In the genomic region with DNA sequence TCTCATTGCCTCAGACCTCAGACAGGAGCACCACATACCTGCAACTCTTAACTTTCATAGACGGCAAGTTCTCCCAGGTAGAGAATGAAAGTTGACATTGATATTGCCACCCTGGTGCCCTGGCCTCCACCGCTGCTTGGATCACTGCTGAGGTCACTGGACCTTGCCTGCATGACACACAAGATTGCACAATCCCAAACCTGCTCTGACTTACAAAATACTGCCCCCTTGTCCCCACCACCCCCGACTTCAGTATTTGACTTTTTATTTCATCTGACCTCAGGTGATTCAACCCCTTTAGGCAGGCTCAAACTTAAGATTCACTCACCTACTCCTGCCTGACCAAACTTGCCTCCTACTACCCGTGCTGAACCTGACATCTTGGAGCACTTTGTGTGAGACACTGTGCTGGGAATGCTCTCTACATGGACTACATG, we compare ENCODE assay signal across 18 cellular contexts. TPM values are rescaled to one million over a fixed set of nuclear protein-coding genes. Genes with fewer than 3 reads are reported as not detected.
DNase-seq lines count a peak whose midpoint lies in the region; ATAC-seq, FAIRE-seq and TF ChIP-seq lines count a peak whose summit lies in the region.
"Had no signal": no experiment of that assay in that cellular context is flagged by ENCODE, and none has a peak within 500 bp of the region (broad histone marks: within the 10 kb centered on the region; RNA-seq: fewer than 3 reads in every experiment).

No MANE protein-coding gene starts in this region.

- H3K4me2 ChIP-seq in GM23248 (ENCODE audit: unreplicated experiment) = no peak overlapping the region
- H3K4me2 ChIP-seq in keratinocyte (ENCODE audit: control insufficient read depth, extremely low read depth, insufficient read depth, low read depth, low read length) = peak overlapping the region; percentile 10

- H3K9me3 ChIP-seq in GM23248 (ENCODE audit: low read depth) (no peaks in the 10 kb centered on the region), keratinocyte (ENCODE audit: control insufficient read depth, low read depth, low read length) (no peaks in the 10 kb centered on the region), psoas muscle (no peaks in the 10 kb centered on the region), esophagus squamous epithelium (no peaks in the 10 kb centered on the region)
- H3K9me3 ChIP-seq: left lung, mucosa of descending colon, transverse colon had no signal

- H3K27me3 ChIP-seq in GM23248 (replicated peaks; ENCODE audit: insufficient read depth) (no peaks in the 10 kb centered on the region), keratinocyte (ENCODE audit: control insufficient read depth, extremely low read depth, insufficient read depth, low read length) (no peaks in the 10 kb centered on the region), psoas muscle (ENCODE audit: insufficient read depth in 3 of 3, low read length in 2 of 3) (no peaks in the 10 kb centered on the region), esophagus squamous epithelium (no peaks in the 10 kb centered on the region)
- H3K27me3 ChIP-seq: left lung, transverse colon had no signal

- FAIRE-seq in keratinocyte (lab: Jason Lieb, UNC) = peak; percentile 70

- no peak overlapping the region for H2AFZ ChIP-seq in GM23248
- H2AFZ ChIP-seq in keratinocyte (ENCODE audit: control insufficient read depth, low read length) = no peak overlapping the region

- peak; percentile 12 for DNase-seq in CD1c-positive myeloid dendritic cell (ENCODE audit: extremely low spot score)
- peak; percentile 47 for DNase-seq in GM23248
- peak; percentile 19 for DNase-seq in amniotic epithelial cell (ENCODE audit: low read depth)
- no peak for DNase-seq in keratinocyte (ENCODE audit: low read depth, low spot score)
- DNase-seq in psoas muscle = no peak
- DNase-seq in iPS-NIHi7 (ENCODE audit: extremely low spot score) = no peak
- DNase-seq in esophagus squamous epithelium (lab: John Stamatoyannopoulos, UW) = no peak
- DNase-seq: CD4-positive, CD25-positive, alpha-beta regulatory T cell; GDM1; glutamatergic neuron; left lung; mucosa of descending colon; NCI-H1417 treated with DMSO at 0.1 percent for 48 hours; NCI-H510A treated with DMSO at 0.1 percent for 48 hours; stimulated activated CD4-positive, alpha-beta T cell treated with anti-CD3 and anti-CD28 coated beads, Interleukin-4, amount 100 ng/mL, for 4 hours; stimulated activated naive CD8-positive, alpha-beta T cell treated with anti-CD3 and anti-CD28 coated beads, Interleukin-15, amount 100 ng/mL, for 72 hours; transverse colon had no signal

- no peaks in the 10 kb centered on the region for H3K79me2 ChIP-seq in GM23248 (ENCODE audit: insufficient read depth)
- H3K79me2 ChIP-seq in keratinocyte (ENCODE audit: control insufficient read depth, insufficient read depth, low read length) = no peaks in the 10 kb centered on the region

- H3K4me1 ChIP-seq in GM23248 (ENCODE audit: insufficient read depth) (0 out of 2 replicates have a peak, but pooled peaks cover under 1% of the 10 kb centered on the region), keratinocyte (ENCODE audit: control insufficient read depth, extremely low read depth, insufficient read depth, low read length) (peaks cover 10% of the 10 kb centered on the region), psoas muscle (no peaks in the 10 kb centered on the region), esophagus squamous epithelium (no peaks in the 10 kb centered on the region)
- H3K4me1 ChIP-seq: transverse colon had no signal

- WGBS in GM23248 (ENCODE audit: low coverage in 1 of 2, low lambda C conversion rate in 2 of 2, missing lambda C conversion rate in 2 of 2), 2 experiments = 79 to 88% methylated on average over 4 of the region's 4 CpGs
- WGBS in psoas muscle, 3 donors = 69 to 86% (median 78%) methylated on average over 4 of the region's 4 CpGs
- WGBS in esophagus squamous epithelium, 2 donors = 61 to 77% methylated on average over 4 of the region's 4 CpGs

- no peak overlapping the region for H3K9ac ChIP-seq in GM23248
- H3K9ac ChIP-seq in keratinocyte (ENCODE audit: control insufficient read depth, extremely low read depth, insufficient read depth, low read length) = no peak overlapping the region

- ATAC-seq in psoas muscle = no peak
- ATAC-seq in GM18861 (IDR thresholded peaks at IDR 0.05; ENCODE audit: unreplicated experiment) = no peak
- ATAC-seq: left lung; mucosa of descending colon; stimulated activated naive CD8-positive, alpha-beta T cell treated with anti-CD3 and anti-CD28 coated beads, Interleukin-15, amount 100 ng/mL, for 72 hours had no signal

- no peak overlapping the region for H3K27ac ChIP-seq in GM23248
- H3K27ac ChIP-seq in keratinocyte (ENCODE audit: control insufficient read depth, insufficient read depth, low read length) = no peak overlapping the region
- H3K27ac ChIP-seq in psoas muscle = no peak overlapping the region
- H3K27ac ChIP-seq in esophagus squamous epithelium = no peak overlapping the region
- H3K27ac ChIP-seq: left lung, transverse colon had no signal

- H3F3A ChIP-seq in GM23248 (ENCODE audit: insufficient read depth) = no peaks in the 10 kb centered on the region

- in situ Hi-C loops in GM23248 (cut with MboI) = no loop called here

- intact Hi-C loops in psoas muscle (cut with DNase I) = no loop called here
- intact Hi-C loops in esophagus squamous epithelium (cut with DNase I) = no loop called here

- H3K4me3 ChIP-seq in GM23248 (no peak overlapping the region), keratinocyte (ENCODE audit: control insufficient read depth in 2 of 3, extremely low read depth in 1 of 3, insufficient read depth in 2 of 3, low read depth in 1 of 3, low read length in 3 of 3) (no peak overlapping the region), psoas muscle (no peak overlapping the region), esophagus squamous epithelium (no peak overlapping the region)
- H3K4me3 ChIP-seq: left lung, mucosa of descending colon, transverse colon had no signal

- no peak for TF ChIP-seq CTCF in keratinocyte (optimal IDR thresholded peaks at IDR 0.05 in 1 of 3, IDR thresholded peaks at IDR 0.05 in 1 of 3, conservative IDR thresholded peaks at IDR 0.05 in 1 of 3; ENCODE audit: extremely low read depth in 1 of 3, insufficient read depth in 2 of 3, low read length in 3 of 3)
- no peak for TF ChIP-seq CTCF in psoas muscle (IDR thresholded peaks at IDR 0.05)
- TF ChIP-seq CTCF in esophagus squamous epithelium (IDR thresholded peaks at IDR 0.05) = no peak

- H3K9me2 ChIP-seq in GM23248 (ENCODE audit: insufficient read depth) = no peaks in the 10 kb centered on the region

- no peaks in the 10 kb centered on the region for H3K9me1 ChIP-seq in keratinocyte (ENCODE audit: control insufficient read depth, extremely low read depth, insufficient read depth, low read length)

- H3K36me3 ChIP-seq in GM23248 (ENCODE audit: low read depth) = no peaks in the 10 kb centered on the region
- H3K36me3 ChIP-seq in keratinocyte (ENCODE audit: control insufficient read depth in 2 of 2, extremely low read depth in 1 of 2, insufficient read depth in 2 of 2, low read length in 2 of 2) = no peaks in the 10 kb centered on the region
- H3K36me3 ChIP-seq in psoas muscle (ENCODE audit: insufficient read depth in 1 of 2, low read depth in 1 of 2) = no peaks in the 10 kb centered on the region
- no peaks in the 10 kb centered on the region for H3K36me3 ChIP-seq in esophagus squamous epithelium
- H3K36me3 ChIP-seq: left lung, transverse colon had no signal

- dilution Hi-C loops in keratinocyte (cut with MboI; ENCODE audit: extremely low pct_ligation_motif_present, low sequenced_read_pairs) = no loop called here

- no peak for TF ChIP-seq POLR2A in esophagus squamous epithelium (IDR thresholded peaks at IDR 0.05)

- H4K20me1 ChIP-seq in GM23248 (ENCODE audit: insufficient read depth) = no peaks in the 10 kb centered on the region
- no peaks in the 10 kb centered on the region for H4K20me1 ChIP-seq in keratinocyte (ENCODE audit: control insufficient read depth, extremely low read depth, insufficient read depth, low read length)

RNA-seq across cellular contexts. Expression of a gene that starts 43.1 kb away (rescaled TPM):
- total RNA-seq in GM23248 (2014; rRNA removed; shearing (Covaris generic)) = 42.6 and 44.3 TPM in 2 replicates
- polyA plus RNA-seq in GM23248 (2016; fragmentation: Nextera tagmentation; extraction: Ambion mirVana) = 48.5 and 52.2 TPM in 2 replicates
- 2.0 to 10.7 TPM (median 3.1 TPM) in 3 replicates for polyA plus RNA-seq in keratinocyte
- 0.19 TPM for polyA plus RNA-seq in keratinocyte (2011; ENCODE audit: low read depth)
- polyA plus RNA-seq in keratinocyte (2011; cell fraction: cytosol; rRNA removed) = 2.4 and 3.7 TPM in 2 replicates
- polyA plus RNA-seq in keratinocyte (2011; cell fraction: nucleus; rRNA removed) = 4.5 and 5.6 TPM in 2 replicates
- 0.30 and 6.2 TPM in 2 replicates for polyA plus RNA-seq in keratinocyte (2012; ENCODE audit: low replicate concordance)
- polyA minus RNA-seq in keratinocyte = 3.4 to 16.0 TPM (median 4.8 TPM) in 3 replicates
- 4.4 TPM for polyA minus RNA-seq in keratinocyte (2011; cell fraction: cytosol; rRNA and poly(A)+ RNA removed)
- polyA minus RNA-seq in keratinocyte (2011; cell fraction: nucleus; rRNA and poly(A)+ RNA removed) = 3.1 and 5.7 TPM in 2 replicates
- total RNA-seq in psoas muscle = 10 to 100 TPM; 22.3 to 35.7 (median 25.0) TPM
- 10 to 100 TPM; 21.9 to 26.6 (median 25.8) TPM for polyA plus RNA-seq in psoas muscle
- total RNA-seq in esophagus squamous epithelium = 10 to 100 TPM in 2 of 4 donors, 1 to 10 TPM in 2; 2.8 to 31.1 (median 10.3) TPM

Comparison
In these comparisons a context has a peak if more than half of its experiments do, and no peak if none do; other contexts are left out.
1. DNase-seq: peak in CD1c-positive myeloid dendritic cell (single experiment), GM23248 (single experiment) and amniotic epithelial cell (single experiment); none in keratinocyte (single experiment), psoas muscle (0 of 2), iPS-NIHi7 (single experiment) and esophagus squamous epithelium (single experiment).